ENCODE assay signal across 21 cellular contexts in the genomic region with DNA sequence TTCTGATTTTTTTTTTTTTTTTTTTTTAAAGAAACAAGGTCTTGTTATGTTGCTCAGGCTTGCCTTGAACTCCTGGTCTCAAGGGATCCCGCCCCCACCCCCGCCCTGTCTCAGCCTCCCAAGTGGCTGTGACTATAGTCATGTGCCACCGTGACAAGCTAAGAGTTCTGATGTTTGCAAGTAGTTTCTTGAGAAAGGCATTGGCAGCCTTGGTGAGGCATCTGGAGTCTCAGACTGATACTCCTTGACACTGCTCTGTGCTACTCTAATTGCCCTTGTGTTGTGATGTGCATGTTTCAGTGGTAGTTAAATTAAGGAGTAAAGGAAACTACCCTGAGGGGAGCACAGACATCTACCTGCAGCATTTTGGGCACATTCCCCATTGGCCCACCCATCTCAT. TPM values are rescaled to one million over a fixed set of nuclear protein-coding genes. Genes with fewer than 3 reads are reported as not detected.
"Had no signal": no experiment of that assay in that cellular context is flagged by ENCODE, and none has a peak within 500 bp of the region (broad histone marks: within the 10 kb centered on the region; RNA-seq: fewer than 3 reads in every experiment).

No MANE protein-coding gene starts in this region.

- ATAC-seq: K562 had no signal

- H3K4me3 Mint-ChIP-seq: IgD-negative memory B cell had no signal

- H3K36me3 Mint-ChIP-seq: IgD-negative memory B cell had no signal

- DNase-seq: Kasumi-1, MM.1S, NCI-H1092 treated with DMSO at 0.1 percent for 48 hours, NCI-H1436, NCI-H187, NCI-H2029, NCI-H2081 treated with DMSO at 0.1 percent for 48 hours, NCI-H2171, NCI-H226, NCI-H446, NCI-H510A, NCI-H524 treated with DMSO at 0.1 percent for 48 hours, NCI-H69, NCI-H774, Right ventricle myocardium superior, RPMI8226, SIG-M5 had no signal

- H3K27ac Mint-ChIP-seq: IgD-negative memory B cell had no signal

- H3K4me1 Mint-ChIP-seq: IgD-negative memory B cell had no signal

RNA-seq across cellular contexts. Expression of gene OR4E1, which starts 46.2 kb away (rescaled TPM):
- total RNA-seq: K562, M059J, Right ventricle myocardium superior, SJSA1 had no signal
